8 cellular contexts compared by ENCODE assay signal in genomic region chr7:37342665-37343471, GRCh38.
DNase-seq lines count a peak whose midpoint lies in the region; ATAC-seq lines count a peak whose summit lies in the region.

No MANE protein-coding gene starts in this region.

- DNase-seq in CD8-positive, alpha-beta memory T cell, result peak; percentile 44 to 82 (median 70)
- peak; percentile 89 for DNase-seq in Jurkat, Clone E6-1 (ENCODE audit: low read depth, low spot score)
- DNase-seq in activated CD4-positive, alpha-beta T cell treated with anti-CD3 and anti-CD28 coated beads, Interleukin-2, amount 50 U/mL, for 48 hours, result peak; percentile 66 to 74
- DNase-seq in stimulated activated CD8-positive, alpha-beta memory T cell treated with anti-CD3 and anti-CD28 coated beads, Interleukin-12 subunit alpha, Interleukin-12 subunit beta, amount 100 ng/mL, for 1 hour (ENCODE audit: low read depth), result peak; percentile 50
- DNase-seq in SK-N-DZ (ENCODE audit: low spot score) (no peak), GM19240 (ENCODE audit: insufficient read length, low spot score) (no peak)

- H3K9me3 ChIP-seq in CD8-positive, alpha-beta memory T cell (ENCODE audit: low read length), result no peaks in the 10 kb centered on the region

- H3K36me3 Mint-ChIP-seq in CD8-positive, alpha-beta memory T cell, result peaks cover 0 to 23% (median 3%) of the 10 kb centered on the region in 3 donors

- H3K4me3 Mint-ChIP-seq in CD8-positive, alpha-beta memory T cell, result peak overlapping the region; percentile 90 to 99 (median 95)

- CTCF ChIA-PET in CD8-positive, alpha-beta memory T cell (lab: Charles Lee), result interaction anchor here (0.7 to 3.0 kb wide), 6 partner anchors 9 to 59 kb away, joined by 3 to 15 read pairs (median 6); no protein-coding TSS in a partner anchor

- peak overlapping the region; percentile 79 for H3K4me3 ChIP-seq in CD8-positive, alpha-beta memory T cell (ENCODE audit: low read length)
- peak overlapping the region; percentile 88 for H3K4me3 ChIP-seq in Jurkat, Clone E6-1 (ENCODE audit: low read length)

- H3K27ac Mint-ChIP-seq in CD8-positive, alpha-beta memory T cell, result peak overlapping the region; percentile 88 to 99 (median 97)

- POLR2A ChIA-PET in CD8-positive, alpha-beta memory T cell (lab: Charles Lee), result interaction anchor here (0.6 to 1.0 kb wide), 4 partner anchors 10 to 111 kb away, joined by 3 to 8 read pairs (median 4); no protein-coding TSS in a partner anchor

- peaks cover 55 to 84% (median 83%) of the 10 kb centered on the region in 3 donors for H3K4me1 Mint-ChIP-seq in CD8-positive, alpha-beta memory T cell

- H3K9me3 Mint-ChIP-seq in CD8-positive, alpha-beta memory T cell, result no peaks in the 10 kb centered on the region

- peak overlapping the region; percentile 62 for H3K27ac ChIP-seq in CD8-positive, alpha-beta memory T cell (ENCODE audit: low read depth, low read length)

- H3K27me3 Mint-ChIP-seq in CD8-positive, alpha-beta memory T cell, result no peaks in the 10 kb centered on the region

- peaks cover 58% of the 10 kb centered on the region for H3K4me1 ChIP-seq in CD8-positive, alpha-beta memory T cell (ENCODE audit: insufficient read depth, low read length)

- peak; percentile 53 for ATAC-seq in GM21390 (IDR thresholded peaks at IDR 0.05; ENCODE audit: unreplicated experiment)
- ATAC-seq in esophagus mucosa, result peak; percentile 41

- no peaks in the 10 kb centered on the region for H3K36me3 ChIP-seq in CD8-positive, alpha-beta memory T cell (ENCODE audit: insufficient read depth, low read length)

- H3K27me3 ChIP-seq in CD8-positive, alpha-beta memory T cell (ENCODE audit: insufficient read depth, low read length, poor library complexity, severe bottlenecking), result no peaks in the 10 kb centered on the region

Comparison
In these comparisons a context has a peak if more than half of its experiments do, and no peak if none do; other contexts are left out.
1. DNase-seq: peak in CD8-positive, alpha-beta memory T cell (5 of 5), Jurkat, Clone E6-1 (single experiment), activated CD4-positive, alpha-beta T cell treated with anti-CD3 and anti-CD28 coated beads, Interleukin-2, amount 50 U/mL, for 48 hours (2 of 2) and stimulated activated CD8-positive, alpha-beta memory T cell treated with anti-CD3 and anti-CD28 coated beads, Interleukin-12 subunit alpha, Interleukin-12 subunit beta, amount 100 ng/mL, for 1 hour (single experiment); none in SK-N-DZ (single experiment) and GM19240 (single experiment).